Comparison of ENCODE assay signal across 8 cellular contexts in genomic region chr7:24572014-24572413, GRCh38. TPM values are rescaled to one million over a fixed set of nuclear protein-coding genes. Genes with fewer than 3 reads are reported as not detected.
DNase-seq lines count a peak whose midpoint lies in the region; ATAC-seq and TF ChIP-seq lines count a peak whose summit lies in the region.

No MANE protein-coding gene starts in this region.

- no peaks in the 10 kb centered on the region for H3K4me1 ChIP-seq in breast epithelium
- peaks cover 39% of the 10 kb centered on the region; the same call in 1 of the 2 replicates for H3K4me1 ChIP-seq in iPS-20b (ENCODE audit: insufficient read depth, low read length)
- peaks cover 7 to 13% of the 10 kb centered on the region in 2 donors for H3K4me1 ChIP-seq in thoracic aorta (ENCODE audit: control insufficient read depth in 1 of 2, low read depth in 2 of 2)
- peaks cover 0 to 25% (median 0%) of the 10 kb centered on the region in 3 donors for H3K4me1 ChIP-seq in gastroesophageal sphincter

- no TSS peak for BruUV-seq in MCF 10A (replicated peaks; lab: Mats Ljungman, UMichigan)

- H3K4me1 Mint-ChIP-seq in MCF 10A (ENCODE audit: insufficient read depth, unreplicated experiment): peaks cover 14% of the 10 kb centered on the region
- H3K4me1 Mint-ChIP-seq in activated T-helper 1 cell treated with anti-CD3 and anti-CD28 coated beads, Interleukin-12 subunit alpha, Interleukin-12 subunit beta, Interleukin-2, Interleukin-4 antibody, amounts not matched to agents 30 ng/mL and 10 ng/mL and 1 ng/mL, durations not matched to agents 14 hours and 24 hours and 36 hours (ENCODE audit: low read depth): peaks cover 29% of the 10 kb centered on the region

- H3K27me3 ChIP-seq in breast epithelium: no peaks in the 10 kb centered on the region
- H3K27me3 ChIP-seq in iPS-20b (ENCODE audit: insufficient read depth, low read length): peaks cover 24% of the 10 kb centered on the region
- no peaks in the 10 kb centered on the region for H3K27me3 ChIP-seq in thoracic aorta (replicated peaks; ENCODE audit: insufficient read depth)
- H3K27me3 ChIP-seq in gastroesophageal sphincter: no peaks in the 10 kb centered on the region

- DNase-seq in MCF 10A (ENCODE audit: unreplicated experiment): no peak
- no peak for DNase-seq in breast epithelium (ENCODE audit: low spot score in 2 of 2)
- DNase-seq in activated T-helper 1 cell treated with anti-CD3 and anti-CD28 coated beads, Interleukin-12 subunit alpha, Interleukin-12 subunit beta, Interleukin-2, Interleukin-4 antibody, amounts not matched to agents 30 ng/mL and 10 ng/mL and 1 ng/mL, durations not matched to agents 14 hours and 24 hours and 36 hours (ENCODE audit: low spot score): no peak
- DNase-seq in thoracic aorta (ENCODE audit: low spot score): no peak
- DNase-seq in retina: no peak
- DNase-seq in NCI-H226: no peak

- peak overlapping the region; percentile 99 for H3K4me3 Mint-ChIP-seq in MCF 10A (ENCODE audit: unreplicated experiment)
- peak overlapping the region; percentile 84 for H3K4me3 Mint-ChIP-seq in activated T-helper 1 cell treated with anti-CD3 and anti-CD28 coated beads, Interleukin-12 subunit alpha, Interleukin-12 subunit beta, Interleukin-2, Interleukin-4 antibody, amounts not matched to agents 30 ng/mL and 10 ng/mL and 1 ng/mL, durations not matched to agents 14 hours and 24 hours and 36 hours

- H3K36me3 Mint-ChIP-seq in MCF 10A (ENCODE audit: insufficient read depth, unreplicated experiment): peaks cover 6% of the 10 kb centered on the region
- peaks cover 5% of the 10 kb centered on the region for H3K36me3 Mint-ChIP-seq in activated T-helper 1 cell treated with anti-CD3 and anti-CD28 coated beads, Interleukin-12 subunit alpha, Interleukin-12 subunit beta, Interleukin-2, Interleukin-4 antibody, amounts not matched to agents 30 ng/mL and 10 ng/mL and 1 ng/mL, durations not matched to agents 14 hours and 24 hours and 36 hours (ENCODE audit: low read depth)

- CTCF ChIA-PET in MCF 10A (lab: Yijun Ruan, JAX): interaction anchor here (1.1 to 1.2 kb wide), 2 partner anchors 92 to 94 kb away, joined by 4 to 5 read pairs; no protein-coding TSS in a partner anchor

- peak overlapping the region; percentile 80 for H3K27ac Mint-ChIP-seq in MCF 10A (ENCODE audit: low read depth, unreplicated experiment)
- peak overlapping the region; percentile 83 for H3K27ac Mint-ChIP-seq in activated T-helper 1 cell treated with anti-CD3 and anti-CD28 coated beads, Interleukin-12 subunit alpha, Interleukin-12 subunit beta, Interleukin-2, Interleukin-4 antibody, amounts not matched to agents 30 ng/mL and 10 ng/mL and 1 ng/mL, durations not matched to agents 14 hours and 24 hours and 36 hours

- ATAC-seq in thoracic aorta (ENCODE audit: insufficient number of reproducible peaks, low FRiP score, low read depth): no peak
- ATAC-seq in gastroesophageal sphincter: no peak

- H3K9ac ChIP-seq in iPS-20b (ENCODE audit: low read depth, low read length): no peak overlapping the region

- no peaks in the 10 kb centered on the region for H3K36me3 ChIP-seq in breast epithelium
- no peaks in the 10 kb centered on the region for H3K36me3 ChIP-seq in iPS-20b (ENCODE audit: insufficient read depth, low read depth, low read length)
- H3K36me3 ChIP-seq in thoracic aorta: no peaks in the 10 kb centered on the region
- no peaks in the 10 kb centered on the region for H3K36me3 ChIP-seq in gastroesophageal sphincter

- 31 to 51% methylated on average over 5 of the region's 5 CpGs for WGBS in gastroesophageal sphincter (ENCODE audit: low coverage in 1 of 2), 2 donors

- H3K9me3 Mint-ChIP-seq in MCF 10A (ENCODE audit: unreplicated experiment): no peaks in the 10 kb centered on the region
- H3K9me3 Mint-ChIP-seq in activated T-helper 1 cell treated with anti-CD3 and anti-CD28 coated beads, Interleukin-12 subunit alpha, Interleukin-12 subunit beta, Interleukin-2, Interleukin-4 antibody, amounts not matched to agents 30 ng/mL and 10 ng/mL and 1 ng/mL, durations not matched to agents 14 hours and 24 hours and 36 hours: no peaks in the 10 kb centered on the region

- no peak for TF ChIP-seq EP300 in gastroesophageal sphincter (IDR thresholded peaks at IDR 0.05)

- H3K9me3 ChIP-seq in breast epithelium (no peaks in the 10 kb centered on the region), iPS-20b (ENCODE audit: insufficient read depth, low read depth, low read length) (no peaks in the 10 kb centered on the region), thoracic aorta (no peaks in the 10 kb centered on the region), gastroesophageal sphincter (no peaks in the 10 kb centered on the region)

- POLR2A ChIA-PET in MCF 10A (lab: Yijun Ruan, JAX): interaction anchor here (0.5 to 6.2 kb wide), 7 partner anchors 8 to 269 kb away, joined by 3 to 47 read pairs (median 4); no protein-coding TSS in a partner anchor

- TF ChIP-seq POLR2A in breast epithelium (IDR thresholded peaks at IDR 0.05): no peak
- no peak for TF ChIP-seq POLR2A in gastroesophageal sphincter (IDR thresholded peaks at IDR 0.05)

- no peak for TF ChIP-seq CTCF in MCF 10A (IDR thresholded peaks at IDR 0.05; ENCODE audit: unreplicated experiment)
- TF ChIP-seq CTCF in breast epithelium (IDR thresholded peaks at IDR 0.05): no peak
- no peak for TF ChIP-seq CTCF in thoracic aorta (IDR thresholded peaks at IDR 0.05)
- TF ChIP-seq CTCF in gastroesophageal sphincter (IDR thresholded peaks at IDR 0.05): no peak

- intact Hi-C loops in MCF 10A (cut with micrococcal nuclease): loop anchor here (2.0 to 10.0 kb wide), 2 partner anchors 203 to 281 kb away; no protein-coding TSS in a partner anchor
- intact Hi-C loops in breast epithelium (cut with DNase I; ENCODE audit: low total_unique reads): no loop called here
- intact Hi-C loops in activated T-helper 1 cell treated with anti-CD3 and anti-CD28 coated beads, Interleukin-12 subunit alpha, Interleukin-12 subunit beta, Interleukin-2, Interleukin-4 antibody, amounts not matched to agents 30 ng/mL and 10 ng/mL and 1 ng/mL, durations not matched to agents 14 hours and 24 hours and 36 hours (cut with micrococcal nuclease): loop anchor here (1.0 to 10.0 kb wide), 6 partner anchors 249 to 1217 kb away; partner anchors contain the start of gene OSBPL3

- H3K4me3 ChIP-seq in breast epithelium (peak overlapping the region in 1 of 3 donors; percentile 76), iPS-20b (ENCODE audit: low read length) (peak overlapping the region; percentile 79), thoracic aorta (peak overlapping the region; percentile 84), gastroesophageal sphincter (no peak overlapping the region)

- H3K27ac ChIP-seq in breast epithelium: no peak overlapping the region
- H3K27ac ChIP-seq in iPS-20b (ENCODE audit: low read length): no peak overlapping the region
- H3K27ac ChIP-seq in thoracic aorta: peak overlapping the region; percentile 91 to 96
- H3K27ac ChIP-seq in gastroesophageal sphincter: peak overlapping the region in 2 of 4 donors; percentile 86

- peaks cover 39% of the 10 kb centered on the region for H3K27me3 Mint-ChIP-seq in MCF 10A (ENCODE audit: insufficient read depth, unreplicated experiment)
- peaks cover 45% of the 10 kb centered on the region for H3K27me3 Mint-ChIP-seq in activated T-helper 1 cell treated with anti-CD3 and anti-CD28 coated beads, Interleukin-12 subunit alpha, Interleukin-12 subunit beta, Interleukin-2, Interleukin-4 antibody, amounts not matched to agents 30 ng/mL and 10 ng/mL and 1 ng/mL, durations not matched to agents 14 hours and 24 hours and 36 hours (ENCODE audit: insufficient read depth)

RNA-seq across cellular contexts. Expression of gene PALS2, which starts 1.2 kb away (rescaled TPM):
- total RNA-seq in MCF 10A (2022): 36.3 and 45.9 TPM in 2 replicates
- 10 to 100 TPM; 17.8 to 32.6 (median 29.2) TPM for total RNA-seq in breast epithelium
- 34.9 and 42.2 TPM in 2 replicates for total RNA-seq in activated T-helper 1 cell treated with anti-CD3 and anti-CD28 coated beads, Interleukin-12 subunit alpha, Interleukin-12 subunit beta, Interleukin-2, Interleukin-4 antibody, amounts not matched to agents 30 ng/mL and 10 ng/mL and 1 ng/mL, durations not matched to agents 14 hours and 24 hours and 36 hours
- total RNA-seq in thoracic aorta: 10 to 100 TPM; 16.4 to 21.1 TPM
- 10 to 100 TPM; 14.0 to 25.2 (median 19.6) TPM for total RNA-seq in gastroesophageal sphincter

Comparison
In these comparisons a context has a peak if more than half of its experiments do, and no peak if none do; other contexts are left out.
1. H3K27ac ChIP-seq: peak in thoracic aorta (2 of 2); none in breast epithelium (0 of 2) and iPS-20b (single experiment).
2. H3K4me3 ChIP-seq: peak in iPS-20b (single experiment) and thoracic aorta (single experiment); none in gastroesophageal sphincter (0 of 2).